ENCODE assay signal across 12 cellular contexts in the genomic region with DNA sequence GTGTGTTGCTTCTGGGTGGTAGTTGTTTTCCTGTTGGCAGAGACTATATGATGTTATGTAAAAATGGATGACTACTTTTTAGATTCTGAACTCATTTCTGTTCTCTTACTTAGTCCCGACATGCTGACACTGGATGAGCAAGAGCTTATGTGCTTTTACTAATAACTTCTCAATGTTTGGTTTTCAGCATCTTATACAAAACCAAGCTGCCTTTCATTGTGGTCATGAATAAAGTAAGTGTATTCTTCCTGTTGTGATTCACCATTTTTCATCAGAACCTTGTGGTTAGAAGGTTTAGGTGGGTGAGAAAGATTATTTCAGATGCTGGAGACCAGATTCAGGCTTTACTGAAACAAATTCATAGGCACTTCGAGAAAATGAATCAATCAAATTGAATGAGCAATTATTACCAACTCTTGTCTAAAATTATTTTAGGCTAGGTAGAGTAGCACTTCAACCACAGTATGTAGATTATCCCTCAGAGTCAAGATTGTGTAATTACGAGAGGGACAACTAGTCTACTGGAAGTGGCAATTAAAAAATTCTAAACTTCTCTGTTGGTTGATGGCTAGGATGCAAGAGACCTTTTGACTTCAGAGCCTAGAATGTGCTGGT. TPM values are rescaled to one million over a fixed set of nuclear protein-coding genes. Genes with fewer than 3 reads are reported as not detected.
DNase-seq lines count a peak whose midpoint lies in the region; ATAC-seq and TF ChIP-seq lines count a peak whose summit lies in the region.
"Had no signal": no experiment of that assay in that cellular context is flagged by ENCODE, and none has a peak within 500 bp of the region (broad histone marks: within the 10 kb centered on the region; RNA-seq: fewer than 3 reads in every experiment).

No MANE protein-coding gene starts in this region.

- CTCF ChIA-PET in activated CD8-positive, alpha-beta T cell treated with anti-CD3 and anti-CD28 coated beads for 36 hours (lab: Charles Lee) = interaction anchor here (0.8 to 2.3 kb wide), 4 partner anchors 9 to 274 kb away, joined by 3 to 11 read pairs (median 4); no protein-coding TSS in a partner anchor

- ATAC-seq in activated CD8-positive, alpha-beta T cell treated with anti-CD3 and anti-CD28 coated beads for 36 hours = peak; percentile 89
- ATAC-seq in GM21515 (IDR thresholded peaks at IDR 0.05; ENCODE audit: unreplicated experiment) = no peak
- ATAC-seq: left cardiac atrium had no signal

- DNase-seq in stimulated activated CD4-positive, alpha-beta T cell treated with anti-CD3 and anti-CD28 coated beads, Interleukin-15, amount 100 ng/mL, for 24 hours = peak; percentile 27
- DNase-seq in stimulated activated CD4-positive, alpha-beta T cell treated with anti-CD3 and anti-CD28 coated beads, Interleukin-12 subunit alpha, Interleukin-12 subunit beta, amount 100 ng/mL, for 4 hours = no peak
- peak; percentile 33 for DNase-seq in activated CD8-positive, alpha-beta T cell treated with anti-CD3 and anti-CD28 coated beads for 36 hours
- DNase-seq in fibroblast of the aortic adventitia (ENCODE audit: low read depth) (peak; percentile 42), anterior cingulate cortex (lab: John Stamatoyannopoulos, UW) (no peak), CD14-positive monocyte (ENCODE audit: low spot score) (no peak), transverse colon (no peak)
- DNase-seq: activated CD4-positive, alpha-beta T cell treated with anti-CD3 and anti-CD28 coated beads for 4 hours; left cardiac atrium had no signal

- H3K9me3 ChIP-seq in transverse colon = no peaks in the 10 kb centered on the region
- H3K9me3 ChIP-seq: BLaER1 treated with 17β-estradiol and CSF1 and Interleukin-3, amounts not matched to agents 10 nM and 100 nM; SJSA1 had no signal

- WGBS in transverse colon (ENCODE audit: low coverage in 1 of 2), 2 donors = 63 to 76% methylated on average over 2 to 3 of the region's 3 CpGs

- in situ Hi-C loops in transverse colon (cut with MboI; ENCODE audit: low pct_ligation_motif_present in 1 of 4, low pct_unique_long_range_greater_than_20kb in 1 of 4, low sequenced_read_pairs in 3 of 4) = no loop called here

- POLR2A ChIA-PET in activated CD8-positive, alpha-beta T cell treated with anti-CD3 and anti-CD28 coated beads for 36 hours (lab: Charles Lee) = interaction anchor here (1.1 to 3.6 kb wide), 5 partner anchors 9 to 182 kb away, joined by 3 to 22 read pairs (median 13); a partner anchor contains a TSS

- H3K4me3 Mint-ChIP-seq in activated CD8-positive, alpha-beta T cell treated with anti-CD3 and anti-CD28 coated beads for 36 hours = peak overlapping the region; percentile 9
- no peak overlapping the region for H3K4me3 Mint-ChIP-seq in CD14-positive monocyte

- H3K27me3 ChIP-seq in transverse colon = no peaks in the 10 kb centered on the region
- H3K27me3 ChIP-seq: BLaER1 treated with 17β-estradiol and CSF1 and Interleukin-3, amounts not matched to agents 10 nM and 100 nM; SJSA1 had no signal

- peaks cover 55% of the 10 kb centered on the region for H3K36me3 Mint-ChIP-seq in activated CD8-positive, alpha-beta T cell treated with anti-CD3 and anti-CD28 coated beads for 36 hours (ENCODE audit: low read depth)
- peaks cover 76 to 89% of the 10 kb centered on the region in 2 donors for H3K36me3 Mint-ChIP-seq in CD14-positive monocyte

- H3K4me1 ChIP-seq in transverse colon = no peaks in the 10 kb centered on the region
- H3K4me1 ChIP-seq: BLaER1 treated with 17β-estradiol and CSF1 and Interleukin-3, amounts not matched to agents 10 nM and 100 nM had no signal

- intact Hi-C loops in activated CD8-positive, alpha-beta T cell treated with anti-CD3 and anti-CD28 coated beads for 36 hours (cut with micrococcal nuclease) = no loop called here
- intact Hi-C loops in CD14-positive monocyte (cut with micrococcal nuclease) (no loop called here), transverse colon (cut with DNase I; ENCODE audit: low total_unique reads) (no loop called here)

- H3K36me3 ChIP-seq in transverse colon = peaks cover 0 to 88% (median 43%) of the 10 kb centered on the region in 4 donors

- H3K4me1 Mint-ChIP-seq in activated CD8-positive, alpha-beta T cell treated with anti-CD3 and anti-CD28 coated beads for 36 hours (ENCODE audit: low read depth) = peaks cover 34% of the 10 kb centered on the region
- H3K4me1 Mint-ChIP-seq in CD14-positive monocyte = no peaks in the 10 kb centered on the region

- H3K27me3 Mint-ChIP-seq in activated CD8-positive, alpha-beta T cell treated with anti-CD3 and anti-CD28 coated beads for 36 hours = no peaks in the 10 kb centered on the region
- H3K27me3 Mint-ChIP-seq in CD14-positive monocyte (ENCODE audit: low read depth in 3 of 3) = no peaks in the 10 kb centered on the region

- H3K27ac Mint-ChIP-seq in activated CD8-positive, alpha-beta T cell treated with anti-CD3 and anti-CD28 coated beads for 36 hours = peak overlapping the region; percentile 94
- H3K27ac Mint-ChIP-seq in CD14-positive monocyte = peak overlapping the region in 2 of 7 donors; percentile 12 to 75

- no peak for TF ChIP-seq POLR2A in transverse colon (IDR thresholded peaks at IDR 0.05)

- no peak overlapping the region for H3K27ac ChIP-seq in transverse colon
- H3K27ac ChIP-seq: BLaER1 treated with 17β-estradiol and CSF1 and Interleukin-3, amounts not matched to agents 10 nM and 100 nM; SJSA1 had no signal

- TF ChIP-seq CTCF in activated CD8-positive, alpha-beta T cell treated with anti-CD3 and anti-CD28 coated beads for 36 hours (IDR thresholded peaks at IDR 0.05) = no peak
- TF ChIP-seq CTCF in fibroblast of the aortic adventitia (IDR thresholded peaks at IDR 0.05; ENCODE audit: insufficient read depth, low read length) (no peak), CD14-positive monocyte (IDR thresholded peaks at IDR 0.05) (no peak), transverse colon (IDR thresholded peaks at IDR 0.05) (no peak)

- H3K9me3 Mint-ChIP-seq in activated CD8-positive, alpha-beta T cell treated with anti-CD3 and anti-CD28 coated beads for 36 hours = no peaks in the 10 kb centered on the region
- no peaks in the 10 kb centered on the region for H3K9me3 Mint-ChIP-seq in CD14-positive monocyte

- no peak for TF ChIP-seq EP300 in transverse colon (IDR thresholded peaks at IDR 0.05; ENCODE audit: low read depth)

- H3K4me3 ChIP-seq in fibroblast of the aortic adventitia (ENCODE audit: low read depth, low read length) (no peak overlapping the region), transverse colon (no peak overlapping the region)
- H3K4me3 ChIP-seq: BLaER1 treated with 17β-estradiol and CSF1 and Interleukin-3, amounts not matched to agents 10 nM and 100 nM; SJSA1 had no signal

RNA-seq across cellular contexts. Expression of a gene that starts 9.3 kb away (rescaled TPM):
- total RNA-seq in activated CD8-positive, alpha-beta T cell treated with anti-CD3 and anti-CD28 coated beads for 36 hours = 10 to 100 TPM; 37.6 to 41.2 TPM
- 40.2 and 49.0 TPM in 2 replicates for total RNA-seq in fibroblast of the aortic adventitia (ENCODE audit: low replicate concordance)
- polyA plus RNA-seq in CD14-positive monocyte = 10 to 100 TPM; 46.8 to 49.8 TPM
- total RNA-seq in transverse colon = 10 to 100 TPM in 3 of 4 donors, not detected in 1; 14.6 to 24.3 (median 19.4) TPM

RNA-seq across cellular contexts. Expression of a gene that starts 9.3 kb away (rescaled TPM):
- total RNA-seq in activated CD8-positive, alpha-beta T cell treated with anti-CD3 and anti-CD28 coated beads for 36 hours = under 1 TPM; 0.40 to 0.43 TPM
- total RNA-seq in fibroblast of the aortic adventitia (ENCODE audit: low replicate concordance) = 3.6 and 7.0 TPM in 2 replicates
- polyA plus RNA-seq in CD14-positive monocyte = under 1 TPM; 0.22 to 0.53 TPM
- total RNA-seq in transverse colon = 1 to 10 TPM in 2 of 4 donors, under 1 TPM in 1, not detected in 1; 0.80 to 4.3 (median 3.8) TPM

RNA-seq across cellular contexts. Expression of a gene that starts 25.3 kb away (rescaled TPM):
- 10 to 100 TPM; 21.8 to 22.6 TPM for total RNA-seq in activated CD8-positive, alpha-beta T cell treated with anti-CD3 and anti-CD28 coated beads for 36 hours
- total RNA-seq in fibroblast of the aortic adventitia (ENCODE audit: low replicate concordance) = 14.0 and 36.7 TPM in 2 replicates
- 10 to 100 TPM; 10.7 to 12.2 TPM for polyA plus RNA-seq in CD14-positive monocyte
- total RNA-seq in transverse colon = 10 to 100 TPM; 30.4 to 43.6 (median 38.2) TPM

RNA-seq across cellular contexts. Expression of a gene that starts 25.6 kb away (rescaled TPM):
- 10 to 100 TPM; 19.1 to 19.3 TPM for total RNA-seq in activated CD8-positive, alpha-beta T cell treated with anti-CD3 and anti-CD28 coated beads for 36 hours
- total RNA-seq in fibroblast of the aortic adventitia (ENCODE audit: low replicate concordance) (25.9 and 70.6 TPM in 2 replicates), transverse colon (10 to 100 TPM in 3 of 4 donors, 1 to 10 TPM in 1; 9.0 to 21.1 (median 16.1) TPM)
- 10 to 100 TPM; 18.3 to 24.9 TPM for polyA plus RNA-seq in CD14-positive monocyte

RNA-seq across cellular contexts. Expression of a gene that starts 55.3 kb away (rescaled TPM):
- 10 to 100 TPM; 29.2 to 31.5 TPM for total RNA-seq in activated CD8-positive, alpha-beta T cell treated with anti-CD3 and anti-CD28 coated beads for 36 hours
- total RNA-seq in fibroblast of the aortic adventitia (ENCODE audit: low replicate concordance) (32.2 and 34.7 TPM in 2 replicates), transverse colon (10 to 100 TPM in 3 of 4 donors, 1 to 10 TPM in 1; 9.2 to 33.3 (median 20.2) TPM)
- 10 to 100 TPM in 1 of 2 donors, 1 to 10 TPM in 1; 6.7 to 13.1 TPM for polyA plus RNA-seq in CD14-positive monocyte

Comparison
In these comparisons a context has a peak if more than half of its experiments do, and no peak if none do; other contexts are left out.
1. DNase-seq: peak in stimulated activated CD4-positive, alpha-beta T cell treated with anti-CD3 and anti-CD28 coated beads, Interleukin-15, amount 100 ng/mL, for 24 hours (single experiment), activated CD8-positive, alpha-beta T cell treated with anti-CD3 and anti-CD28 coated beads for 36 hours (single experiment) and fibroblast of the aortic adventitia (single experiment); none in stimulated activated CD4-positive, alpha-beta T cell treated with anti-CD3 and anti-CD28 coated beads, Interleukin-12 subunit alpha, Interleukin-12 subunit beta, amount 100 ng/mL, for 4 hours (single experiment), anterior cingulate cortex (0 of 58), CD14-positive monocyte (single experiment) and transverse colon (single experiment).